Comparison of ENCODE assay signal across 11 cellular contexts in the genomic region with DNA sequence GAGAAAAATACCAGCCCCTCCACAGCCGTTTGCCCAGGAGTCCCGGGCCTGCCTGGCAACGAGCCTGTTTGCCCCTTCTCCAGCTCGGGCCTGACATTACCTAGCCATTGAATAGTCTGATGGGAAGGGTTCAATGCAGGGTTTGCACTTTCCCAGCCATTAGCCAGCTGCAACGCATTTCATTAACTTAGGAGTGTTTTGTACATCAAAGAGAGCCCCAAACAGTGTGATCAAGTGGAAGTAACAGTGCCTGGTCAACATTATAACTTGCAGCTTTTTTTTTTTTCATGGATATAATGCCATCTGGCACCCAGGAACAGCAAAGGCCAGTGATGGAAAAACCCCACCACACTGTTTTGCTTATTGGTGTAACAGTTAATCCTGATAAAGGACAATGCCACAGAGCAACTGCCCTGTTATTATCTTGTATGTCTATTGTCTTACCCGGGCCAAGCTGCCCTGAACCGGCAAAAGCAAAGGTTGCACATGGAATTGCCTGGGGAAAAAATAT. TPM values are rescaled to one million over a fixed set of nuclear protein-coding genes. Genes with fewer than 3 reads are reported as not detected.
DNase-seq lines count a peak whose midpoint lies in the region; ATAC-seq and TF ChIP-seq lines count a peak whose summit lies in the region.
"Had no signal": no experiment of that assay in that cellular context is flagged by ENCODE, and none has a peak within 500 bp of the region (broad histone marks: within the 10 kb centered on the region; RNA-seq: fewer than 3 reads in every experiment).

No MANE protein-coding gene starts in this region.

- no peak overlapping the region for H3K4me3 Mint-ChIP-seq in natural killer cell

- intact Hi-C loops in natural killer cell (cut with micrococcal nuclease), result no loop called here

- no peak for ATAC-seq in natural killer cell
- ATAC-seq in HG03196 (IDR thresholded peaks at IDR 0.05; ENCODE audit: unreplicated experiment), result no peak

- no peaks in the 10 kb centered on the region for H3K9me3 Mint-ChIP-seq in natural killer cell

- H3K27me3 Mint-ChIP-seq in natural killer cell (ENCODE audit: low read depth in 2 of 2), result no peaks in the 10 kb centered on the region

- TF ChIP-seq CTCF in natural killer cell (IDR thresholded peaks at IDR 0.05), result no peak

- no peak overlapping the region for H3K27ac Mint-ChIP-seq in natural killer cell

- peaks cover 13 to 33% of the 10 kb centered on the region in 2 donors for H3K4me1 Mint-ChIP-seq in natural killer cell

- DNase-seq in NCI-H2171 treated with DMSO at 0.1 percent for 48 hours (lab: John Stamatoyannopoulos, UW) (peak; percentile 70), NCI-H2171 (lab: John Stamatoyannopoulos, UW) (no peak), NCI-H345 (lab: John Stamatoyannopoulos, UW) (peak; percentile 55), cerebellum (ENCODE audit: low spot score) (peak; percentile 64), retina (peak; percentile 86), natural killer cell (no peak), cortex of kidney (lab: John Stamatoyannopoulos, UW) (no peak)
- DNase-seq: activated CD8-positive, alpha-beta memory T cell treated with anti-CD3 and anti-CD28 coated beads, Interleukin-2, amount 50 U/mL, for 48 hours; Karpas-422; stimulated activated CD4-positive, alpha-beta T cell treated with anti-CD3 and anti-CD28 coated beads, Interleukin-1b, Interleukin-23, amount 100 ng/mL, for 48 hours had no signal

- H3K36me3 Mint-ChIP-seq in natural killer cell, result no peaks in the 10 kb centered on the region

RNA-seq across cellular contexts. Expression of a gene that starts 38.0 kb away (rescaled TPM):
- 47.0 TPM for total RNA-seq in cerebellum
- 1,000 to 10,000 TPM in 1 of 3 donors, 100 to 1,000 TPM in 2; 801 to 1,037 (median 830) TPM for total RNA-seq in natural killer cell

Comparison
In these comparisons a context has a peak if more than half of its experiments do, and no peak if none do; other contexts are left out.
1. DNase-seq: peak in NCI-H2171 treated with DMSO at 0.1 percent for 48 hours (single experiment), NCI-H345 (single experiment), cerebellum (single experiment) and retina (single experiment); none in NCI-H2171 (single experiment), natural killer cell (single experiment) and cortex of kidney (single experiment).
2. RNA of a gene that starts 38.0 kb away (total RNA-seq): 801 to 1,037 TPM in natural killer cell; 47.0 TPM in cerebellum (single experiment); every median in the first group is over 10 times any median in the second.